10 cellular contexts compared by ENCODE assay signal in genomic region chr10:75042292-75042974, GRCh38.
DNase-seq lines count a peak whose midpoint lies in the region; ATAC-seq and TF ChIP-seq lines count a peak whose summit lies in the region.
"Had no signal": no experiment of that assay in that cellular context is flagged by ENCODE, and none has a peak within 500 bp of the region (broad histone marks: within the 10 kb centered on the region; RNA-seq: fewer than 3 reads in every experiment).

No MANE protein-coding gene starts in this region.

- H3K4me3 Mint-ChIP-seq in activated T-helper 2 cell treated with anti-CD3 and anti-CD28 coated beads, Interferon-gamma antibody, Interleukin-2, Interleukin-4, amounts not matched to agents 10 μg/mL and 5 μg/mL and 100 μg/mL, durations not matched to agents 14 hours and 24 hours and 36 hours (ENCODE audit: low read depth), result no peak overlapping the region

- H3K27me3 Mint-ChIP-seq in activated T-helper 2 cell treated with anti-CD3 and anti-CD28 coated beads, Interferon-gamma antibody, Interleukin-2, Interleukin-4, amounts not matched to agents 10 μg/mL and 5 μg/mL and 100 μg/mL, durations not matched to agents 14 hours and 24 hours and 36 hours (ENCODE audit: low read depth), result no peaks in the 10 kb centered on the region

- peak overlapping the region; percentile 85 for H3K27ac Mint-ChIP-seq in activated T-helper 2 cell treated with anti-CD3 and anti-CD28 coated beads, Interferon-gamma antibody, Interleukin-2, Interleukin-4, amounts not matched to agents 10 μg/mL and 5 μg/mL and 100 μg/mL, durations not matched to agents 14 hours and 24 hours and 36 hours

- no peaks in the 10 kb centered on the region for H4K20me1 ChIP-seq in hepatocyte (ENCODE audit: insufficient read depth, poor library complexity, severe bottlenecking)

- H3K4me2 ChIP-seq in hepatocyte, result no peak overlapping the region

- ATAC-seq in heart right ventricle, result peak in 5 of 8 donors; percentile 23 to 58 (median 40)

- H3K9me3 ChIP-seq in heart right ventricle (no peaks in the 10 kb centered on the region), hepatocyte (ENCODE audit: low read depth) (no peaks in the 10 kb centered on the region), MG63 (no peaks in the 10 kb centered on the region)

- no peak overlapping the region for H2AFZ ChIP-seq in hepatocyte

- H3K4me3 ChIP-seq in heart right ventricle (no peak overlapping the region), hepatocyte (no peak overlapping the region), MG63 (no peak overlapping the region)

- peaks cover 0 to 6% (median 0%) of the 10 kb centered on the region in 7 donors for H3K27me3 ChIP-seq in heart right ventricle
- H3K27me3 ChIP-seq in hepatocyte, result no peaks in the 10 kb centered on the region
- H3K27me3 ChIP-seq in MG63, result no peaks in the 10 kb centered on the region

- H3K36me3 Mint-ChIP-seq in activated T-helper 2 cell treated with anti-CD3 and anti-CD28 coated beads, Interferon-gamma antibody, Interleukin-2, Interleukin-4, amounts not matched to agents 10 μg/mL and 5 μg/mL and 100 μg/mL, durations not matched to agents 14 hours and 24 hours and 36 hours (ENCODE audit: low read depth), result no peaks in the 10 kb centered on the region
- H3K36me3 Mint-ChIP-seq: naive B cell had no signal

- no peak for TF ChIP-seq CTCF in heart right ventricle (IDR thresholded peaks at IDR 0.05)
- TF ChIP-seq CTCF in hepatocyte (IDR thresholded peaks at IDR 0.05; ENCODE audit: poor library complexity), result no peak

- H3K4me1 ChIP-seq in heart right ventricle, result peaks cover 0 to 38% (median 6%) of the 10 kb centered on the region in 9 donors
- peaks cover 8% of the 10 kb centered on the region for H3K4me1 ChIP-seq in hepatocyte (ENCODE audit: insufficient read depth)

- no peaks in the 10 kb centered on the region for H3K79me2 ChIP-seq in hepatocyte

- H3K27ac ChIP-seq in heart right ventricle (peak overlapping the region in 1 of 10 donors; percentile 8), hepatocyte (peak overlapping the region; percentile 78)

- 87 to 88% methylated on average over 1 of the region's 1 CpG for WGBS in heart right ventricle, 2 donors
- 67% methylated on average over 1 of the region's 1 CpG for WGBS in hepatocyte (ENCODE audit: low lambda C conversion rate, missing lambda C conversion rate)

- DNase-seq in heart right ventricle (no peak), cardiac septum (ENCODE audit: low spot score) (no peak), hepatocyte (ENCODE audit: low spot score) (no peak), COR-L47 (lab: John Stamatoyannopoulos, UW) (no peak), SKM-1 (lab: John Stamatoyannopoulos, UW; ENCODE audit: unreplicated experiment) (no peak), activated gamma-delta T cell treated with Interleukin-2 at 50 U/mL for 16 hours (no peak), MG63 (no peak)
- DNase-seq in activated T-helper 2 cell treated with anti-CD3 and anti-CD28 coated beads, Interferon-gamma antibody, Interleukin-2, Interleukin-4, amounts not matched to agents 10 μg/mL and 5 μg/mL and 100 μg/mL, durations not matched to agents 14 hours and 24 hours and 36 hours (ENCODE audit: low spot score), result no peak
- DNase-seq: naive B cell, NCI-H1105 treated with DMSO at 0.1 percent for 48 hours had no signal

- H3K36me3 ChIP-seq in heart right ventricle (no peaks in the 10 kb centered on the region), hepatocyte (replicated peaks; ENCODE audit: insufficient read depth, low read depth) (no peaks in the 10 kb centered on the region), MG63 (no peaks in the 10 kb centered on the region)

- peaks cover 38% of the 10 kb centered on the region for H3K4me1 Mint-ChIP-seq in activated T-helper 2 cell treated with anti-CD3 and anti-CD28 coated beads, Interferon-gamma antibody, Interleukin-2, Interleukin-4, amounts not matched to agents 10 μg/mL and 5 μg/mL and 100 μg/mL, durations not matched to agents 14 hours and 24 hours and 36 hours (ENCODE audit: low read depth)

- no peaks in the 10 kb centered on the region for H3K9me2 ChIP-seq in hepatocyte (replicated peaks; ENCODE audit: insufficient read depth)

- intact Hi-C loops in heart right ventricle (cut with DNase I) (no loop called here), cardiac septum (cut with DNase I) (no loop called here)
- intact Hi-C loops in activated T-helper 2 cell treated with anti-CD3 and anti-CD28 coated beads, Interferon-gamma antibody, Interleukin-2, Interleukin-4, amounts not matched to agents 10 μg/mL and 5 μg/mL and 100 μg/mL, durations not matched to agents 14 hours and 24 hours and 36 hours (cut with micrococcal nuclease), result loop anchor here (1.0 to 5.0 kb wide), 2 partner anchors 8 to 190 kb away; no protein-coding TSS in a partner anchor

- H3K9me3 Mint-ChIP-seq in activated T-helper 2 cell treated with anti-CD3 and anti-CD28 coated beads, Interferon-gamma antibody, Interleukin-2, Interleukin-4, amounts not matched to agents 10 μg/mL and 5 μg/mL and 100 μg/mL, durations not matched to agents 14 hours and 24 hours and 36 hours, result no peaks in the 10 kb centered on the region
